ENCODE assay signal across 8 cellular contexts in the genomic region with DNA sequence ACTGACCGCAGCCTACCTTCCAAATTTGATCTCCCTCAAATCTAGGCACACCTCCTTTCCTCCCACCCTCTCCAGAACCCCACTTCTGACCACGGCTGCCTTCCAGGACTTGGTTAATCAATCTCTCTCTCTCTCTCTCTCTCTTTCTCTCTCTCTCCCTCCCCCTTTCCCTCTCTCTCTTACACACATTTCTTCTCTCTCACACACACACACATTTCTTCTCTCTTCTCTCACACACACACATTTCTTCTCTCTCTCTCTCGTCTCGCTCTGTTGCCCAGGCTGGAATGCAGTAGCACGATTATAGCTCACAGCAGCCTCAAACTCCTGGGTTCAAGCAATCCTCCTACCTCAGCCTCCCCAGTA. TPM values are rescaled to one million over a fixed set of nuclear protein-coding genes. Genes with fewer than 3 reads are reported as not detected.
DNase-seq lines count a peak whose midpoint lies in the region; ATAC-seq and TF ChIP-seq lines count a peak whose summit lies in the region.

No MANE protein-coding gene starts in this region.

- peaks cover 22% of the 10 kb centered on the region for H3K36me3 Mint-ChIP-seq in activated naive CD8-positive, alpha-beta T cell treated with anti-CD3 and anti-CD28 coated beads for 36 hours

- H3K4me1 ChIP-seq in upper lobe of left lung: peaks cover 14 to 33% (median 30%) of the 10 kb centered on the region in 4 donors

- no peaks in the 10 kb centered on the region for H3K27me3 Mint-ChIP-seq in activated naive CD8-positive, alpha-beta T cell treated with anti-CD3 and anti-CD28 coated beads for 36 hours

- H3K9me3 ChIP-seq in upper lobe of left lung: no peaks in the 10 kb centered on the region

- peak overlapping the region; percentile 87 for H3K27ac Mint-ChIP-seq in activated naive CD8-positive, alpha-beta T cell treated with anti-CD3 and anti-CD28 coated beads for 36 hours

- peak overlapping the region; percentile 78 for H3K4me3 Mint-ChIP-seq in activated naive CD8-positive, alpha-beta T cell treated with anti-CD3 and anti-CD28 coated beads for 36 hours

- H3K27ac ChIP-seq in 22Rv1 (peak overlapping the region; percentile 96), upper lobe of left lung (peak overlapping the region; percentile 92 to 99 (median 96))

- TF ChIP-seq CTCF in 22Rv1 (IDR thresholded peaks at IDR 0.05) (0 out of 2 replicates have a peak, but pooled peaks have one; percentile 3), upper lobe of left lung (IDR thresholded peaks at IDR 0.05) (no peak)

- ATAC-seq in upper lobe of left lung (ENCODE audit: low FRiP score in 2 of 2): peak in 1 of 2 donors; percentile 2

- H3K27me3 ChIP-seq in H7 (ENCODE audit: control insufficient read depth, insufficient read depth, low read length) (no peaks in the 10 kb centered on the region), upper lobe of left lung (no peaks in the 10 kb centered on the region)

- no peak for TF ChIP-seq POLR2A in upper lobe of left lung (IDR thresholded peaks at IDR 0.05)

- TF ChIP-seq EP300 in upper lobe of left lung (IDR thresholded peaks at IDR 0.05): no peak

- H3K4me3 ChIP-seq in H7 (ENCODE audit: insufficient read depth, low read depth, low read length) (peak overlapping the region; percentile 89), upper lobe of left lung (peak overlapping the region in 3 of 4 donors; percentile 61 to 84 (median 79))

- no peaks in the 10 kb centered on the region for H3K9me3 Mint-ChIP-seq in activated naive CD8-positive, alpha-beta T cell treated with anti-CD3 and anti-CD28 coated beads for 36 hours

- WGBS in upper lobe of left lung, 2 donors: 35 to 41% methylated on average over 5 of the region's 5 CpGs

- DNase-seq in H7 (no peak), left kidney (ENCODE audit: low read depth, low spot score) (peak; percentile 63), upper lobe of left lung (no peak), SW 1271 (lab: John Stamatoyannopoulos, UW) (no peak), RPMI8226 (no peak), T1000 (lab: John Stamatoyannopoulos, UW) (no peak)
- DNase-seq in activated naive CD8-positive, alpha-beta T cell treated with anti-CD3 and anti-CD28 coated beads for 36 hours: no peak

- H3K4me1 Mint-ChIP-seq in activated naive CD8-positive, alpha-beta T cell treated with anti-CD3 and anti-CD28 coated beads for 36 hours: peaks cover 54% of the 10 kb centered on the region

- H3K36me3 ChIP-seq in H7 (replicated peaks; ENCODE audit: control insufficient read depth, insufficient read depth, low read length) (no peaks in the 10 kb centered on the region), upper lobe of left lung (no peaks in the 10 kb centered on the region)

RNA-seq across cellular contexts. Expression of gene GMFB, which starts 0.5 kb away (rescaled TPM):
- total RNA-seq in H7 (2014; rRNA removed; shearing (Covaris generic)): 64.2 and 73.3 TPM in 2 replicates
- 10 to 100 TPM; 44.4 to 45.4 TPM for total RNA-seq in activated naive CD8-positive, alpha-beta T cell treated with anti-CD3 and anti-CD28 coated beads for 36 hours
- total RNA-seq in upper lobe of left lung: 10 to 100 TPM; 18.0 to 72.4 (median 43.9) TPM

RNA-seq across cellular contexts. Expression of gene CGRRF1, which starts 20.4 kb away (rescaled TPM):
- 9.1 and 17.7 TPM in 2 replicates for total RNA-seq in H7 (2014; rRNA removed; shearing (Covaris generic))
- 10 to 100 TPM; 11.5 to 12.9 TPM for total RNA-seq in activated naive CD8-positive, alpha-beta T cell treated with anti-CD3 and anti-CD28 coated beads for 36 hours
- total RNA-seq in upper lobe of left lung: 10 to 100 TPM in 4 of 6 donors, 1 to 10 TPM in 2; 2.1 to 24.0 (median 16.7) TPM

RNA-seq across cellular contexts. Expression of gene CNIH1, which starts 48.1 kb away (rescaled TPM):
- total RNA-seq in H7 (2014; rRNA removed; shearing (Covaris generic)): 98.5 and 116 TPM in 2 replicates
- 10 to 100 TPM; 92.0 to 95.4 TPM for total RNA-seq in activated naive CD8-positive, alpha-beta T cell treated with anti-CD3 and anti-CD28 coated beads for 36 hours
- 100 to 1,000 TPM in 1 of 6 donors, 10 to 100 TPM in 5; 37.7 to 105 (median 57.9) TPM for total RNA-seq in upper lobe of left lung
